In the genomic region with DNA sequence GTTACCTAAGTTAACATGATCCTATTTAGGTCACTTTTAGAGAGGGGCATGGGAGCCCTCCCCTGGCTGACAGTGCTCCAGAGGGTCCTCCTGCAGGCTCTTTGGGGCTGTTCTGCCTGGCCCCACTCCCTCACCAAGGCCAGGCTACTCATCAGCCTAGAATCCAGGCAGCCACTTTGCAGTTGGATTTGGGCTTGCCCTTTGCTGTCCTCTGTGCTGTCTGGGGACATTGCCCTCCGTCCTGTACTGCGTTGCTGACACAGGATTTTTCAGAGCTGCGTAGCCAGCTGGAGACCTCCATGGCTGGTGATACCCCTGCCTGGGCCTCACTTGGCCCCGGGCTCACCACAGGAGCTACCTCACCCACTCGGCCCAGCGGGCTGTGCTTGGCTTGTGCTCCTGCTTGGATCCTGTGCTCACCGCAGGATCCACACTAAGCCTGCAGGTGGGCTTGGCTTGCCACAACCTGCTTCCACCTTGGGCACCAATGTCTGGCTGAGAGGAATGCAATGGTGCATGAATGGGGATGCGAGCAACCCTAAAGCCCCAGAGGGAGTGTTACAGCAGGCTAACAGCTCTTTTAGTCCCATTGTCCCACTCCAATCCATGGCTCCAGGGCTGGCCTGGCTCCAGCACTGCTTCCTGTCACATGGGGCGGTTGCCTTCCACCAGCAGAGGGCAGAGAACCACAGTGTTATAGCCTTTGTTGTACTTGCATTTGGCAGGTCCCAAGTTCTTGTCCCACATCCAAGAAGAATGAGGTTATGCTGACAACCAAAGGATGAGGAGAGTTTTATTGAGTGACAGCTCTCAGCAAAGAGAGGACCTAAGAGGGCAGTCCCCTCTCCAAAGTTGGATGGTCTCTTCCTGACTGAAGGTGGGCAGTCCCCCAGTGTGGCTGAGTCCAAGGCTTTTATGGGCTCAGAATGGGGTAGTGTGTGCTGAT, we compare ENCODE assay signal across 22 cellular contexts. TPM values are rescaled to one million over a fixed set of nuclear protein-coding genes. Genes with fewer than 3 reads are reported as not detected.
DNase-seq lines count a peak whose midpoint lies in the region; ATAC-seq, FAIRE-seq and TF ChIP-seq lines count a peak whose summit lies in the region.
"Had no signal": no experiment of that assay in that cellular context is flagged by ENCODE, and none has a peak within 500 bp of the region (broad histone marks: within the 10 kb centered on the region; RNA-seq: fewer than 3 reads in every experiment).

No MANE protein-coding gene starts in this region.

- H2BK20ac ChIP-seq in H1 (ENCODE audit: low read length) = no peak overlapping the region

- no peaks in the 10 kb centered on the region for H3F3A ChIP-seq in neural progenitor cell (ENCODE audit: low read depth)

- no peaks in the 10 kb centered on the region for H3K36me3 Mint-ChIP-seq in neural progenitor cell

- no peak overlapping the region for H3K9ac ChIP-seq in KMS-11
- H3K9ac ChIP-seq in H1 (replicated peaks in 1 of 4; ENCODE audit: extremely low read depth in 1 of 4, low read depth in 3 of 4, low read length in 3 of 4) = no peak overlapping the region
- H3K9ac ChIP-seq in neural progenitor cell = no peak overlapping the region
- H3K9ac ChIP-seq: parathyroid adenoma had no signal

- peaks cover 14% of the 10 kb centered on the region for H3K9me3 Mint-ChIP-seq in neural progenitor cell

- no peak overlapping the region for H2BK120ac ChIP-seq in H1 (replicated peaks; ENCODE audit: low read depth, low read length)

- no peak overlapping the region for H3K23ac ChIP-seq in H1 (ENCODE audit: insufficient read length)

- 91% methylated on average over 9 of the region's 9 CpGs; no CpG with 5 or more reads in 1 of the 2 experiments for whole genome bisulfite sequencing in H1 (ENCODE audit: extremely low coverage in 1 of 2, insufficient coverage in 1 of 2, insufficient read length in 1 of 2, insufficient replicate concordance in 2 of 2, low coverage in 1 of 2, low lambda C conversion rate in 2 of 2, missing lambda C conversion rate in 1 of 2), 2 experiments

- H3K56ac ChIP-seq in H1 (replicated peaks; ENCODE audit: insufficient read length, low read depth, low read length) = no peak overlapping the region

- H3K79me2 ChIP-seq in KMS-11 (ENCODE audit: insufficient read depth, low read depth) (no peaks in the 10 kb centered on the region), H1 (ENCODE audit: control insufficient read depth in 1 of 2, insufficient read depth in 2 of 2, low read length in 2 of 2) (no peaks in the 10 kb centered on the region), neural progenitor cell (ENCODE audit: low read depth) (no peaks in the 10 kb centered on the region)
- H3K79me2 ChIP-seq: parathyroid adenoma had no signal

- H3K4me3 ChIP-seq in KMS-11 (IDR thresholded peaks at IDR 0.05; ENCODE audit: insufficient read depth, low read depth, low read length) (no peak overlapping the region), H1 (ENCODE audit: extremely low read depth in 1 of 4, insufficient read depth in 2 of 4, low read depth in 3 of 4, low read length in 4 of 4) (no peak overlapping the region), neural progenitor cell (no peak overlapping the region), coronary artery (no peak overlapping the region)
- H3K4me3 ChIP-seq: HAP-1, tibial nerve had no signal

- peak; percentile 36 to 55; a peak in 3 of 4 replicates for TF ChIP-seq RAD21 in H1 (IDR thresholded peaks at IDR 0.05 in 1 of 2, conservative IDR thresholded peaks at IDR 0.05 in 1 of 2; ENCODE audit: low read depth in 2 of 2, low read length in 2 of 2)

- H3K4me2 ChIP-seq in KMS-11 (no peak overlapping the region), H1 (ENCODE audit: insufficient read depth in 1 of 2, low read depth in 2 of 2, low read length in 2 of 2) (no peak overlapping the region), neural progenitor cell (no peak overlapping the region)

- no peak overlapping the region for H3K27ac Mint-ChIP-seq in neural progenitor cell
- H3K27ac Mint-ChIP-seq: activated CD4-positive, alpha-beta T cell treated with anti-CD3 and anti-CD28 coated beads, Interleukin-2, amount 10 ng/mL, durations not matched to agents 7 days and 5 days; naive thymus-derived CD4-positive, alpha-beta T cell had no signal

- FAIRE-seq in H1 (lab: Jason Lieb, UNC) = no peak
- FAIRE-seq: GM19239 had no signal

- no peak overlapping the region for H3K18ac ChIP-seq in H1 (ENCODE audit: extremely low read depth, low read length)

- H2AFZ ChIP-seq in KMS-11 (ENCODE audit: low read depth) (no peak overlapping the region), H1 (ENCODE audit: low read length) (peak overlapping the region; percentile 92), neural progenitor cell (replicated peaks) (peak overlapping the region; percentile 9)
- H2AFZ ChIP-seq: parathyroid adenoma had no signal

- ATAC-seq in HG02884 (IDR thresholded peaks at IDR 0.05; ENCODE audit: unreplicated experiment) = no peak
- ATAC-seq: naive thymus-derived CD4-positive, alpha-beta T cell had no signal

- no peak overlapping the region for H2BK5ac ChIP-seq in H1 (ENCODE audit: low read depth, low read length)

- no peak overlapping the region for H3K14ac ChIP-seq in H1 (ENCODE audit: insufficient read length)

- H3K4me1 ChIP-seq in KMS-11 (ENCODE audit: low read depth, poor library complexity, severe bottlenecking) (no peaks in the 10 kb centered on the region), H1 (replicated peaks in 1 of 4; ENCODE audit: control insufficient read depth in 3 of 4, insufficient read depth in 4 of 4, low read length in 3 of 4) (peaks cover 0 to 9% (median 5%) of the 10 kb centered on the region in 4 experiments; a peak in 6 of 7 replicates), neural progenitor cell (no peaks in the 10 kb centered on the region)
- H3K4me1 ChIP-seq: HAP-1, parathyroid adenoma had no signal

- H3K9me3 ChIP-seq in H1 (ENCODE audit: insufficient read depth in 2 of 2, low read depth in 1 of 2, low read length in 1 of 2) (no peaks in the 10 kb centered on the region), neural progenitor cell (ENCODE audit: low read depth) (no peaks in the 10 kb centered on the region)
- H3K9me3 ChIP-seq: HAP-1 had no signal

- no peak overlapping the region for H4K5ac ChIP-seq in H1 (ENCODE audit: insufficient read length, low read depth, low read length)

- H4K8ac ChIP-seq in H1 (ENCODE audit: extremely low read depth, insufficient read depth, low read length) = no peak overlapping the region

- peaks cover 4% of the 10 kb centered on the region for H3K27me3 Mint-ChIP-seq in neural progenitor cell (ENCODE audit: insufficient read depth, low read depth)

- peak; percentile 15 for DNase-seq in ELF-1 (ENCODE audit: low read depth, low spot score)
- DNase-seq in H1 (ENCODE audit: low read depth in 1 of 2, low spot score in 2 of 2) = peak in 1 of 2 experiments; percentile 46
- DNase-seq in neural progenitor cell (ENCODE audit: low spot score) = peak; percentile 34
- DNase-seq in coronary artery (ENCODE audit: low spot score) = no peak
- no peak for DNase-seq in HCEC 1CT
- DNase-seq: activated CD4-positive, alpha-beta T cell treated with anti-CD3 and anti-CD28 coated beads, Interleukin-2, amount 10 ng/mL, durations not matched to agents 7 days and 5 days; activated gamma-delta T cell treated with Interleukin-2 at 50 U/mL for 16 hours; AML-193; COR-L47; Kasumi-1; mammary epithelial cell; naive thymus-derived CD4-positive, alpha-beta T cell; NCI-H2107; NCI-H510A treated with DMSO at 0.1 percent for 48 hours; Right ventricle myocardium superior; stimulated activated naive CD4-positive, alpha-beta T cell had no signal

- H2AK5ac ChIP-seq in H1 (ENCODE audit: low read depth, low read length) = no peak overlapping the region

- H3K36me3 ChIP-seq in KMS-11 (ENCODE audit: insufficient read depth) (no peaks in the 10 kb centered on the region), H1 (ENCODE audit: control insufficient read depth in 2 of 4, insufficient read depth in 4 of 4, low read length in 3 of 4) (no peaks in the 10 kb centered on the region), neural progenitor cell (no peaks in the 10 kb centered on the region)
- H3K36me3 ChIP-seq: HAP-1 had no signal

- H3K4ac ChIP-seq in H1 (replicated peaks; ENCODE audit: insufficient read length, low read depth, low read length) = no peak overlapping the region

- no peak overlapping the region for H3K4me3 Mint-ChIP-seq in neural progenitor cell
- H3K4me3 Mint-ChIP-seq: activated CD4-positive, alpha-beta T cell treated with anti-CD3 and anti-CD28 coated beads, Interleukin-2, amount 10 ng/mL, durations not matched to agents 7 days and 5 days; naive thymus-derived CD4-positive, alpha-beta T cell had no signal

- POLR2A ChIA-PET in H1 (lab: Charles Lee; ENCODE audit: partially characterized antibody) = no interaction called here

- no peak overlapping the region for H3K27ac ChIP-seq in KMS-11
- no peak overlapping the region for H3K27ac ChIP-seq in H1 (ENCODE audit: low read depth, low read length)
- H3K27ac ChIP-seq in neural progenitor cell = no peak overlapping the region
- H3K27ac ChIP-seq in coronary artery = no peak overlapping the region
- H3K27ac ChIP-seq: parathyroid adenoma, tibial nerve had no signal

- H3K23me2 ChIP-seq in H1 (ENCODE audit: low read depth, low read length) = no peaks in the 10 kb centered on the region

- H4K20me1 ChIP-seq in KMS-11 (ENCODE audit: insufficient read depth) (no peaks in the 10 kb centered on the region), H1 (replicated peaks in 1 of 2; ENCODE audit: control insufficient read depth in 1 of 2, insufficient read depth in 2 of 2, low read length in 2 of 2) (no peaks in the 10 kb centered on the region), neural progenitor cell (ENCODE audit: low read depth) (no peaks in the 10 kb centered on the region)

- H3K79me1 ChIP-seq in H1 (ENCODE audit: low read depth, low read length) = no peaks in the 10 kb centered on the region

- TF ChIP-seq EP300 in H1 (IDR thresholded peaks at IDR 0.05; ENCODE audit: borderline replicate concordance in 1 of 2, low read depth in 2 of 2, low read length in 2 of 2) = no peak

- peaks cover 3% of the 10 kb centered on the region for H3K4me1 Mint-ChIP-seq in neural progenitor cell
- H3K4me1 Mint-ChIP-seq: activated CD4-positive, alpha-beta T cell treated with anti-CD3 and anti-CD28 coated beads, Interleukin-2, amount 10 ng/mL, durations not matched to agents 7 days and 5 days; naive thymus-derived CD4-positive, alpha-beta T cell had no signal

- CTCF ChIA-PET in H1 (lab: Charles Lee; ENCODE audit: partially characterized antibody) = no interaction called here

- H4K91ac ChIP-seq in H1 (replicated peaks; ENCODE audit: insufficient read length, low read length) = no peak overlapping the region

- no peaks in the 10 kb centered on the region for H3K27me3 ChIP-seq in KMS-11 (ENCODE audit: insufficient read depth, low read depth)
- H3K27me3 ChIP-seq in H1 (replicated peaks in 1 of 4; ENCODE audit: control insufficient read depth in 3 of 4, extremely low read depth in 1 of 4, insufficient read depth in 3 of 4, low read length in 3 of 4) = no peaks in the 10 kb centered on the region
- no peaks in the 10 kb centered on the region for H3K27me3 ChIP-seq in neural progenitor cell
- H3K27me3 ChIP-seq: tibial nerve had no signal

- H2BK15ac ChIP-seq in H1 (ENCODE audit: low read length) = no peak overlapping the region

- no peak overlapping the region for H2BK12ac ChIP-seq in H1 (ENCODE audit: low read depth, low read length)

- no peak for TF ChIP-seq POLR2A in H1 (IDR thresholded peaks at IDR 0.05; ENCODE audit: control extremely low read depth in 1 of 2, low read depth in 2 of 2, low read length in 2 of 2)

- TF ChIP-seq CTCF in KMS-11 (conservative IDR thresholded peaks at IDR 0.05; ENCODE audit: low read depth, low read length) = 0 out of 2 replicates have a peak, but pooled peaks have one; percentile 23
- TF ChIP-seq CTCF in H1 (IDR thresholded peaks at IDR 0.05; ENCODE audit: control extremely low read depth in 1 of 3, insufficient read depth in 1 of 3, low read depth in 1 of 3, low read length in 3 of 3) = peak; percentile 50 to 77 (median 56)
- TF ChIP-seq CTCF in neural progenitor cell (IDR thresholded peaks at IDR 0.05) = peak; percentile 49
- TF ChIP-seq CTCF in coronary artery (IDR thresholded peaks at IDR 0.05) = no peak

RNA-seq across cellular contexts. Expression of a gene that starts 21.5 kb away (rescaled TPM):
- not detected in 2 replicates for total RNA-seq in H1 (2021; fragmentation: NEBNext Ultra II Directional; extraction: Animal tissue kit (Norgen Biotek cat#: 25700))
- polyA plus RNA-seq in H1 (2011; rRNA removed) = not detected in 2 replicates
- not detected for polyA plus RNA-seq in H1 (2011; cell fraction: cytosol; rRNA removed)
- not detected for polyA plus RNA-seq in H1 (2011; cell fraction: nucleus; rRNA removed)
- not detected in 4 replicates for polyA plus RNA-seq in H1 (2012, experiment 1 of 2)
- polyA plus RNA-seq in H1 (2012, experiment 2 of 2) = not detected
- polyA plus RNA-seq in H1 (2013, experiment 1 of 2) = not detected
- polyA plus RNA-seq in H1 (2013, experiment 2 of 2) = not detected
- polyA minus RNA-seq in H1 (2011; rRNA and poly(A)+ RNA removed) = not detected in 2 replicates
- polyA minus RNA-seq in H1 (2011; cell fraction: cytosol; rRNA and poly(A)+ RNA removed) = not detected
- not detected for polyA minus RNA-seq in H1 (2011; cell fraction: nucleus; rRNA and poly(A)+ RNA removed)
- total RNA-seq in neural progenitor cell (ENCODE audit: low replicate concordance) = not detected in 2 replicates
- total RNA-seq: mammary epithelial cell had no signal
- polyA plus RNA-seq: mammary epithelial cell had no signal

RNA-seq across cellular contexts. Expression of a gene that starts 35.2 kb away (rescaled TPM):
- not detected in 2 replicates for total RNA-seq in H1 (2021; fragmentation: NEBNext Ultra II Directional; extraction: Animal tissue kit (Norgen Biotek cat#: 25700))
- polyA plus RNA-seq in H1 (2011; rRNA removed) = not detected in 2 replicates
- not detected for polyA plus RNA-seq in H1 (2011; cell fraction: cytosol; rRNA removed)
- polyA plus RNA-seq in H1 (2011; cell fraction: nucleus; rRNA removed) = 0.07 TPM
- polyA plus RNA-seq in H1 (2012, experiment 1 of 2) = not detected in 4 replicates
- polyA plus RNA-seq in H1 (2012, experiment 2 of 2) = not detected
- not detected for polyA plus RNA-seq in H1 (2013, experiment 1 of 2)
- not detected for polyA plus RNA-seq in H1 (2013, experiment 2 of 2)
- not detected in 2 replicates for polyA minus RNA-seq in H1 (2011; rRNA and poly(A)+ RNA removed)
- not detected for polyA minus RNA-seq in H1 (2011; cell fraction: cytosol; rRNA and poly(A)+ RNA removed)
- not detected for polyA minus RNA-seq in H1 (2011; cell fraction: nucleus; rRNA and poly(A)+ RNA removed)
- not detected in 2 replicates for total RNA-seq in neural progenitor cell (ENCODE audit: low replicate concordance)
- total RNA-seq: mammary epithelial cell had no signal
- polyA plus RNA-seq: mammary epithelial cell; naive thymus-derived CD4-positive, alpha-beta T cell had no signal

RNA-seq across cellular contexts. Expression of a gene that starts 51.3 kb away (rescaled TPM):
- total RNA-seq in H1 (2021; fragmentation: NEBNext Ultra II Directional; extraction: Animal tissue kit (Norgen Biotek cat#: 25700)) = 3.9 and 6.2 TPM in 2 replicates
- polyA plus RNA-seq in H1 (2011; rRNA removed) = 0.54 and 0.74 TPM in 2 replicates
- 0.84 TPM for polyA plus RNA-seq in H1 (2011; cell fraction: cytosol; rRNA removed)
- 4.2 TPM for polyA plus RNA-seq in H1 (2011; cell fraction: nucleus; rRNA removed)
- 2.4 to 3.9 TPM (median 3.3 TPM) in 4 replicates for polyA plus RNA-seq in H1 (2012, experiment 1 of 2)
- polyA plus RNA-seq in H1 (2012, experiment 2 of 2) = not detected
- 0.79 TPM for polyA plus RNA-seq in H1 (2013, experiment 1 of 2)
- polyA plus RNA-seq in H1 (2013, experiment 2 of 2) = 0.85 TPM
- 1.3 TPM in 1 of 2 replicates, not detected in the other for polyA minus RNA-seq in H1 (2011; rRNA and poly(A)+ RNA removed)
- not detected for polyA minus RNA-seq in H1 (2011; cell fraction: cytosol; rRNA and poly(A)+ RNA removed)
- polyA minus RNA-seq in H1 (2011; cell fraction: nucleus; rRNA and poly(A)+ RNA removed) = 1.4 TPM
- 3.3 TPM in 1 of 2 replicates, not detected in the other for total RNA-seq in neural progenitor cell (ENCODE audit: low replicate concordance)
- polyA plus RNA-seq: naive thymus-derived CD4-positive, alpha-beta T cell had no signal

Comparison
In these comparisons a context has a peak if more than half of its experiments do, and no peak if none do; other contexts are left out.
1. DNase-seq: peak in ELF-1 (single experiment) and neural progenitor cell (single experiment); none in coronary artery (single experiment) and HCEC 1CT (single experiment).